In genomic region chr22:24070553-24070952, GRCh38 we compare ENCODE assay signal across 21 cellular contexts.
"Had no signal": no experiment of that assay in that cellular context is flagged by ENCODE, and none has a peak within 500 bp of the region (broad histone marks: within the 10 kb centered on the region; RNA-seq: fewer than 3 reads in every experiment).

No MANE protein-coding gene starts in this region.

- H3K36me3 ChIP-seq: uterus had no signal

- H3K27ac ChIP-seq: epithelial cell of prostate, esophagus muscularis mucosa, gastrocnemius medialis, heart right ventricle, right atrium auricular region, sigmoid colon, skin epidermis, uterus had no signal

- H3K27me3 Mint-ChIP-seq: dendritic cell treated with granulocyte-macrophage colony-stimulating factor and Interleukin-4, amounts not matched to agents 40 ng/mL and 50 ng/mL, for 4 days; effector memory CD8-positive, alpha-beta T cell; type B pancreatic cell had no signal

- ATAC-seq: effector memory CD8-positive, alpha-beta T cell; gastrocnemius medialis; heart right ventricle; mucosa of descending colon; natural killer cell had no signal

- H3K4me1 ChIP-seq: uterus had no signal

- H3K4me3 ChIP-seq: esophagus muscularis mucosa, gastrocnemius medialis, heart right ventricle, mucosa of descending colon, right atrium auricular region, sigmoid colon, skin epidermis, uterus had no signal

- H3K9me3 Mint-ChIP-seq: dendritic cell treated with granulocyte-macrophage colony-stimulating factor and Interleukin-4, amounts not matched to agents 40 ng/mL and 50 ng/mL, for 4 days; effector memory CD8-positive, alpha-beta T cell; natural killer cell; neural crest cell; type B pancreatic cell had no signal

- H3K9me3 ChIP-seq: esophagus muscularis mucosa, gastrocnemius medialis, heart right ventricle, mucosa of descending colon, right atrium auricular region, sigmoid colon, uterus had no signal

- H3K27me3 ChIP-seq: esophagus muscularis mucosa, gastrocnemius medialis, heart right ventricle, right atrium auricular region, sigmoid colon, uterus had no signal

- H3K27ac Mint-ChIP-seq: dendritic cell treated with granulocyte-macrophage colony-stimulating factor and Interleukin-4, amounts not matched to agents 40 ng/mL and 50 ng/mL, for 4 days had no signal

- DNase-seq: effector memory CD8-positive, alpha-beta T cell; gastrocnemius medialis; heart right ventricle; hypothalamus; kidney glomerular epithelial cell; mammary epithelial cell; mucosa of descending colon; natural killer cell; posterior cingulate gyrus; stimulated activated CD4-positive, alpha-beta T cell treated with anti-CD3 and anti-CD28 coated beads, Interleukin-2, amount 100 ng/mL, for 24 hours; stimulated activated CD4-positive, alpha-beta T cell treated with anti-CD3 and anti-CD28 coated beads, Interleukin-4, amount 100 ng/mL, for 4 hours; stimulated activated naive CD4-positive, alpha-beta T cell treated with Interleukin-2 at 50 U/mL for 16 hours; uterus had no signal

- H3K36me3 Mint-ChIP-seq: natural killer cell had no signal

- H3K4me3 Mint-ChIP-seq: dendritic cell treated with granulocyte-macrophage colony-stimulating factor and Interleukin-4, amounts not matched to agents 40 ng/mL and 50 ng/mL, for 4 days; effector memory CD8-positive, alpha-beta T cell; natural killer cell; neural crest cell; type B pancreatic cell had no signal

- H3K4me1 Mint-ChIP-seq: natural killer cell had no signal
